7 cellular contexts compared by ENCODE assay signal in the genomic region with DNA sequence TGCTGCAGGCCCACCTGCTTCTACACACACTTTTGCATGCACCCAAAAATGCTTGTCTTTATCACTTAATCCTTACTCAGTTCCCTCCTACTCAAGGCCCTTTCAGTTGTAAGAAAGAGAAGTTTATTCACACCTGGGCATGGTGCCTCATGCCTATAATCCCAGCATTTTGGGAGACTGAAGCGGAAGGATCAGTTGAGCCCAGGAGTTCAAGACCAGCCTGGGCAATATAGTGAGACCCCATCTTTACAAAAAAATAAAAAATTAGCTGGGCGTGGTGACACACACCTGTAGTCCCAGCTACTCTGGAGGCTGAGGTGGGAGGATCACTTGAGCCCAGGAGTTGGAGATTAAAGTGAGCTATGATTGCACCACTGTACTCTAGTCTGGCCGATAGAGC. TPM values are rescaled to one million over a fixed set of nuclear protein-coding genes. Genes with fewer than 3 reads are reported as not detected.
DNase-seq lines count a peak whose midpoint lies in the region; ATAC-seq lines count a peak whose summit lies in the region.
"Not testable (repeated sequence)": the region's sequence is repeated elsewhere in the genome, so short reads cannot be mapped to it uniquely, and the experiment has no call there.

No MANE protein-coding gene starts in this region.

- H3K9me3 ChIP-seq in CD8-positive, alpha-beta memory T cell (ENCODE audit: low read length); T-helper 17 cell (ENCODE audit: control insufficient read depth, low read length, poor library complexity, severe bottlenecking); thymus (ENCODE audit: control insufficient read depth): not testable (repeated sequence)

- H3K4me1 Mint-ChIP-seq in CD8-positive, alpha-beta memory T cell = peaks cover 37 to 55% (median 51%) of the 10 kb centered on the region in 3 donors
- peaks cover 29% of the 10 kb centered on the region for H3K4me1 Mint-ChIP-seq in T-helper 17 cell
- H3K4me1 Mint-ChIP-seq in activated CD8-positive, alpha-beta T cell treated with anti-CD3 and anti-CD28 coated beads, Interleukin-2, amount 10 ng/mL, durations not matched to agents 7 days and 5 days (ENCODE audit: low read depth) = peaks cover 27% of the 10 kb centered on the region
- H3K4me1 Mint-ChIP-seq in activated naive CD4-positive, alpha-beta T cell treated with anti-CD3 and anti-CD28 coated beads, Interleukin-2, amount 10 ng/mL, durations not matched to agents 7 days and 5 days = peaks cover 35% of the 10 kb centered on the region
- peaks cover 31 to 51% (median 39%) of the 10 kb centered on the region in 4 donors for H3K4me1 Mint-ChIP-seq in naive thymus-derived CD8-positive, alpha-beta T cell

- POLR2A ChIA-PET in CD8-positive, alpha-beta memory T cell (lab: Charles Lee) = interaction anchor here (1.1 kb wide), 1 partner anchor 826 kb away, joined by 3 read pairs; no protein-coding TSS in a partner anchor
- POLR2A ChIA-PET in activated CD8-positive, alpha-beta T cell treated with anti-CD3 and anti-CD28 coated beads, Interleukin-2, amount 10 ng/mL, durations not matched to agents 7 days and 5 days (lab: Charles Lee) = interaction anchor here (0.7 to 1.8 kb wide), 3 partner anchors 42 to 180 kb away, joined by 3 to 12 read pairs (median 3); a partner anchor contains a TSS
- POLR2A ChIA-PET in naive thymus-derived CD8-positive, alpha-beta T cell (lab: Charles Lee) = interaction anchor here (0.5 to 1.2 kb wide), 2 partner anchors 33 to 57 kb away, joined by 3 read pairs; no protein-coding TSS in a partner anchor

- not testable (repeated sequence) for H3K27me3 ChIP-seq in CD8-positive, alpha-beta memory T cell (ENCODE audit: insufficient read depth, low read length, poor library complexity, severe bottlenecking); thymus (ENCODE audit: control insufficient read depth, insufficient read depth)

- H3K27ac ChIP-seq in CD8-positive, alpha-beta memory T cell (ENCODE audit: low read depth, low read length) = not testable (repeated sequence)
- H3K27ac ChIP-seq in cingulate gyrus (ENCODE audit: low read depth, low read length) (peak overlapping the region; percentile 39), thymus (ENCODE audit: low read depth) (peak overlapping the region; percentile 80)

- peak; percentile 14 for ATAC-seq in T-helper 17 cell
- not testable (repeated sequence) for ATAC-seq in activated CD8-positive, alpha-beta T cell treated with anti-CD3 and anti-CD28 coated beads, Interleukin-2, amount 10 ng/mL, durations not matched to agents 7 days and 5 days
- peak in 1 of 2 donors; percentile 20 for ATAC-seq in naive thymus-derived CD8-positive, alpha-beta T cell

- peak overlapping the region in 2 of 7 donors; percentile 45 to 59 for H3K4me3 Mint-ChIP-seq in CD8-positive, alpha-beta memory T cell
- H3K4me3 Mint-ChIP-seq in T-helper 17 cell = peak overlapping the region; percentile 46
- H3K4me3 Mint-ChIP-seq in activated CD8-positive, alpha-beta T cell treated with anti-CD3 and anti-CD28 coated beads, Interleukin-2, amount 10 ng/mL, durations not matched to agents 7 days and 5 days; activated naive CD4-positive, alpha-beta T cell treated with anti-CD3 and anti-CD28 coated beads, Interleukin-2, amount 10 ng/mL, durations not matched to agents 7 days and 5 days: not testable (repeated sequence)
- H3K4me3 Mint-ChIP-seq in naive thymus-derived CD8-positive, alpha-beta T cell = peak overlapping the region in 4 of 10 donors; percentile 13 to 63 (median 40)

- not testable (repeated sequence) for DNase-seq in CD8-positive, alpha-beta memory T cell; T-helper 17 cell; activated CD8-positive, alpha-beta T cell treated with anti-CD3 and anti-CD28 coated beads, Interleukin-2, amount 10 ng/mL, durations not matched to agents 7 days and 5 days; activated naive CD4-positive, alpha-beta T cell treated with anti-CD3 and anti-CD28 coated beads, Interleukin-2, amount 10 ng/mL, durations not matched to agents 7 days and 5 days; naive thymus-derived CD8-positive, alpha-beta T cell

- not testable (repeated sequence) for H3K36me3 Mint-ChIP-seq in CD8-positive, alpha-beta memory T cell; T-helper 17 cell (ENCODE audit: low read depth); activated CD8-positive, alpha-beta T cell treated with anti-CD3 and anti-CD28 coated beads, Interleukin-2, amount 10 ng/mL, durations not matched to agents 7 days and 5 days (ENCODE audit: low read depth); activated naive CD4-positive, alpha-beta T cell treated with anti-CD3 and anti-CD28 coated beads, Interleukin-2, amount 10 ng/mL, durations not matched to agents 7 days and 5 days; naive thymus-derived CD8-positive, alpha-beta T cell

- CTCF ChIA-PET in CD8-positive, alpha-beta memory T cell (lab: Charles Lee) = interaction anchor here (1.5 to 3.8 kb wide), 2 partner anchors 10 to 18 kb away, joined by 3 to 34 read pairs; no protein-coding TSS in a partner anchor
- CTCF ChIA-PET in activated CD8-positive, alpha-beta T cell treated with anti-CD3 and anti-CD28 coated beads, Interleukin-2, amount 10 ng/mL, durations not matched to agents 7 days and 5 days (lab: Charles Lee) = interaction anchor here (1.0 to 3.8 kb wide), 8 partner anchors 10 to 380 kb away, joined by 3 to 30 read pairs (median 6); no protein-coding TSS in a partner anchor
- CTCF ChIA-PET in activated naive CD4-positive, alpha-beta T cell treated with anti-CD3 and anti-CD28 coated beads, Interleukin-2, amount 10 ng/mL, durations not matched to agents 7 days and 5 days (lab: Charles Lee) = interaction anchor here (0.7 to 2.3 kb wide), 3 partner anchors 10 to 252 kb away, joined by 3 to 13 read pairs (median 4); no protein-coding TSS in a partner anchor

- H3K27me3 Mint-ChIP-seq in CD8-positive, alpha-beta memory T cell; T-helper 17 cell; activated CD8-positive, alpha-beta T cell treated with anti-CD3 and anti-CD28 coated beads, Interleukin-2, amount 10 ng/mL, durations not matched to agents 7 days and 5 days (ENCODE audit: low read depth); naive thymus-derived CD8-positive, alpha-beta T cell: not testable (repeated sequence)
- peaks cover 16% of the 10 kb centered on the region for H3K27me3 Mint-ChIP-seq in activated naive CD4-positive, alpha-beta T cell treated with anti-CD3 and anti-CD28 coated beads, Interleukin-2, amount 10 ng/mL, durations not matched to agents 7 days and 5 days

- not testable (repeated sequence) for H3K36me3 ChIP-seq in CD8-positive, alpha-beta memory T cell (ENCODE audit: insufficient read depth, low read length); thymus (ENCODE audit: control insufficient read depth, insufficient read depth)

- H3K4me1 ChIP-seq in CD8-positive, alpha-beta memory T cell (ENCODE audit: insufficient read depth, low read length) = peaks cover 32% of the 10 kb centered on the region
- peaks cover 14% of the 10 kb centered on the region for H3K4me1 ChIP-seq in thymus (ENCODE audit: control insufficient read depth, insufficient read depth, low read length)

- not testable (repeated sequence) for H3K4me3 ChIP-seq in CD8-positive, alpha-beta memory T cell (ENCODE audit: low read length); thymus (ENCODE audit: low read length)

- peak overlapping the region; percentile 21 to 91 (median 78) for H3K27ac Mint-ChIP-seq in CD8-positive, alpha-beta memory T cell
- H3K27ac Mint-ChIP-seq in T-helper 17 cell = peak overlapping the region; percentile 90
- peak overlapping the region; percentile 85 for H3K27ac Mint-ChIP-seq in activated CD8-positive, alpha-beta T cell treated with anti-CD3 and anti-CD28 coated beads, Interleukin-2, amount 10 ng/mL, durations not matched to agents 7 days and 5 days
- H3K27ac Mint-ChIP-seq in activated naive CD4-positive, alpha-beta T cell treated with anti-CD3 and anti-CD28 coated beads, Interleukin-2, amount 10 ng/mL, durations not matched to agents 7 days and 5 days = peak overlapping the region; percentile 85
- H3K27ac Mint-ChIP-seq in naive thymus-derived CD8-positive, alpha-beta T cell = peak overlapping the region; percentile 65 to 95 (median 87)

- WGBS in thymus = 98% methylated on average over 3 of the region's 3 CpGs

- not testable (repeated sequence) for H3K9me3 Mint-ChIP-seq in CD8-positive, alpha-beta memory T cell; activated CD8-positive, alpha-beta T cell treated with anti-CD3 and anti-CD28 coated beads, Interleukin-2, amount 10 ng/mL, durations not matched to agents 7 days and 5 days (ENCODE audit: insufficient read depth); activated naive CD4-positive, alpha-beta T cell treated with anti-CD3 and anti-CD28 coated beads, Interleukin-2, amount 10 ng/mL, durations not matched to agents 7 days and 5 days; naive thymus-derived CD8-positive, alpha-beta T cell

RNA-seq across cellular contexts. Expression of a gene that starts 42.4 kb away (rescaled TPM):
- 1,000 to 10,000 TPM; 3,313 to 3,378 TPM for total RNA-seq in CD8-positive, alpha-beta memory T cell
- polyA plus RNA-seq in CD8-positive, alpha-beta memory T cell = 2,788 TPM
- 1,000 to 10,000 TPM; 7,650 to 7,799 TPM for total RNA-seq in T-helper 17 cell
- 1,000 to 10,000 TPM; 3,981 to 4,076 TPM for total RNA-seq in activated CD8-positive, alpha-beta T cell treated with anti-CD3 and anti-CD28 coated beads, Interleukin-2, amount 10 ng/mL, durations not matched to agents 7 days and 5 days
- over 10,000 TPM; 10,139 to 10,909 TPM for total RNA-seq in naive thymus-derived CD8-positive, alpha-beta T cell
- polyA plus RNA-seq in naive thymus-derived CD8-positive, alpha-beta T cell = 1,000 to 10,000 TPM; 3,681 to 4,532 (median 4,400) TPM
- polyA plus RNA-seq in thymus = 12,260 TPM
